2 cellular contexts compared by ENCODE assay signal in the genomic region with DNA sequence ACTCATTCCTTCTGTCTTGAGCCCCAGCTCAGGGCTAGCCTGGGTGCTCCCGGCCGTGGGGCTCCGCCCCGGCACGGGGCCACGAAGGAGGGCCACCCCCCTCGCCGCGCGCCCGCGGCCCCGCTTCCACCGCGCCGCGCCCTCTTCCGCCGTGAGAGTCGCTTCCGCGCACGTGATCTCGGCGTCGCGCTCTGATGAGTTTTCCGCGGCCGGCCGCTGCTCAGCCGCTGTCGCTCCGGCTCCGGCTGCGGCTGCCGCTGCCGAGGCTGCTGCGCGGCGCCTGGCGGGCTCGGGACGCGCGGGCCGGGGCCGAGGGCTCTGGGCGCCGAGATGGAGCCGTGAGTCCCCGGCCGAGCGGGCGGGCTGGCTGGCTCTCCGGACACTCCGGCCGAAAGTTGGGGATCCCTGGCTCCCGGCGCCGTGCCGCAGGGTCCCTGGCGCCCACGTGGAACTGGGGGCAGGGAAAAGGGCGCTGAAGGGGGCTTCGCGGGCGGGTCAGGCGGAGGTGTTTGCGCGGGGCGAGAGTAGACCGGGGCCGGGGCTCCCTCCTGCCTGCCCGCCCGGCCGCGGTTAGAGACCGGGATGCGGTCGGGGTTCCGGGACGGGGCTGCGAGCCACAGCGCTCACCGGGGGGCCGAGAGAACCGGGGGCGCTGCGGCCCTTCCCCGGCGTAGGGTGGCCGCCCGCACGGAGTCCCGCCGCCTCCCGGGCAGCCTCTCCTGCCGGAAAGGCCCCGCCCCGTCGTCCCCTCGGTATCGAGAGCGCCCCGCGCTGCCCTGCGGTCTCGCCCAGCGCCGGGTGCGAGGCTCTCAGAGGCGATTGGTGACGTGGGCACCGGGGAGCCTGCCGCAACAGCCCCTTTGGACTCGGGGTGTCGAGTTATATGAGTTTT.
TF ChIP-seq lines count a peak whose summit lies in the region.

A gene with protein sequence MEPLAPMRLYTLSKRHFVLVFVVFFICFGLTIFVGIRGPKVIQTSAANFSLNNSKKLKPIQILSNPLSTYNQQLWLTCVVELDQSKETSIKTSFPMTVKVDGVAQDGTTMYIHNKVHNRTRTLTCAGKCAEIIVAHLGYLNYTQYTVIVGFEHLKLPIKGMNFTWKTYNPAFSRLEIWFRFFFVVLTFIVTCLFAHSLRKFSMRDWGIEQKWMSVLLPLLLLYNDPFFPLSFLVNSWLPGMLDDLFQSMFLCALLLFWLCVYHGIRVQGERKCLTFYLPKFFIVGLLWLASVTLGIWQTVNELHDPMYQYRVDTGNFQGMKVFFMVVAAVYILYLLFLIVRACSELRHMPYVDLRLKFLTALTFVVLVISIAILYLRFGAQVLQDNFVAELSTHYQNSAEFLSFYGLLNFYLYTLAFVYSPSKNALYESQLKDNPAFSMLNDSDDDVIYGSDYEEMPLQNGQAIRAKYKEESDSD (plus strand): TSS at position 197 of the 892 bp plus-strand sequence. CDS start 134 bp downstream, at position 331.

TF ChIP-seq in GM23338, 12 proteins besides CTCF, POLR2A, EP300 and RAD21 (continues in another document):
- TF ChIP-seq, protein P1, sequence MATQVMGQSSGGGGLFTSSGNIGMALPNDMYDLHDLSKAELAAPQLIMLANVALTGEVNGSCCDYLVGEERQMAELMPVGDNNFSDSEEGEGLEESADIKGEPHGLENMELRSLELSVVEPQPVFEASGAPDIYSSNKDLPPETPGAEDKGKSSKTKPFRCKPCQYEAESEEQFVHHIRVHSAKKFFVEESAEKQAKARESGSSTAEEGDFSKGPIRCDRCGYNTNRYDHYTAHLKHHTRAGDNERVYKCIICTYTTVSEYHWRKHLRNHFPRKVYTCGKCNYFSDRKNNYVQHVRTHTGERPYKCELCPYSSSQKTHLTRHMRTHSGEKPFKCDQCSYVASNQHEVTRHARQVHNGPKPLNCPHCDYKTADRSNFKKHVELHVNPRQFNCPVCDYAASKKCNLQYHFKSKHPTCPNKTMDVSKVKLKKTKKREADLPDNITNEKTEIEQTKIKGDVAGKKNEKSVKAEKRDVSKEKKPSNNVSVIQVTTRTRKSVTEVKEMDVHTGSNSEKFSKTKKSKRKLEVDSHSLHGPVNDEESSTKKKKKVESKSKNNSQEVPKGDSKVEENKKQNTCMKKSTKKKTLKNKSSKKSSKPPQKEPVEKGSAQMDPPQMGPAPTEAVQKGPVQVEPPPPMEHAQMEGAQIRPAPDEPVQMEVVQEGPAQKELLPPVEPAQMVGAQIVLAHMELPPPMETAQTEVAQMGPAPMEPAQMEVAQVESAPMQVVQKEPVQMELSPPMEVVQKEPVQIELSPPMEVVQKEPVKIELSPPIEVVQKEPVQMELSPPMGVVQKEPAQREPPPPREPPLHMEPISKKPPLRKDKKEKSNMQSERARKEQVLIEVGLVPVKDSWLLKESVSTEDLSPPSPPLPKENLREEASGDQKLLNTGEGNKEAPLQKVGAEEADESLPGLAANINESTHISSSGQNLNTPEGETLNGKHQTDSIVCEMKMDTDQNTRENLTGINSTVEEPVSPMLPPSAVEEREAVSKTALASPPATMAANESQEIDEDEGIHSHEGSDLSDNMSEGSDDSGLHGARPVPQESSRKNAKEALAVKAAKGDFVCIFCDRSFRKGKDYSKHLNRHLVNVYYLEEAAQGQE (IDR thresholded peaks at IDR 0.05; ENCODE audit: unreplicated experiment): no peak
- TF ChIP-seq EZH2 (IDR thresholded peaks at IDR 0.05; ENCODE audit: low read depth, unreplicated experiment): no peak
- TF ChIP-seq NANOG (IDR thresholded peaks at IDR 0.05; ENCODE audit: borderline replicate concordance): no peak
- no peak for TF ChIP-seq EZH2phosphoT487 (IDR thresholded peaks at IDR 0.05; ENCODE audit: unreplicated experiment)
- TF ChIP-seq, protein P2, sequence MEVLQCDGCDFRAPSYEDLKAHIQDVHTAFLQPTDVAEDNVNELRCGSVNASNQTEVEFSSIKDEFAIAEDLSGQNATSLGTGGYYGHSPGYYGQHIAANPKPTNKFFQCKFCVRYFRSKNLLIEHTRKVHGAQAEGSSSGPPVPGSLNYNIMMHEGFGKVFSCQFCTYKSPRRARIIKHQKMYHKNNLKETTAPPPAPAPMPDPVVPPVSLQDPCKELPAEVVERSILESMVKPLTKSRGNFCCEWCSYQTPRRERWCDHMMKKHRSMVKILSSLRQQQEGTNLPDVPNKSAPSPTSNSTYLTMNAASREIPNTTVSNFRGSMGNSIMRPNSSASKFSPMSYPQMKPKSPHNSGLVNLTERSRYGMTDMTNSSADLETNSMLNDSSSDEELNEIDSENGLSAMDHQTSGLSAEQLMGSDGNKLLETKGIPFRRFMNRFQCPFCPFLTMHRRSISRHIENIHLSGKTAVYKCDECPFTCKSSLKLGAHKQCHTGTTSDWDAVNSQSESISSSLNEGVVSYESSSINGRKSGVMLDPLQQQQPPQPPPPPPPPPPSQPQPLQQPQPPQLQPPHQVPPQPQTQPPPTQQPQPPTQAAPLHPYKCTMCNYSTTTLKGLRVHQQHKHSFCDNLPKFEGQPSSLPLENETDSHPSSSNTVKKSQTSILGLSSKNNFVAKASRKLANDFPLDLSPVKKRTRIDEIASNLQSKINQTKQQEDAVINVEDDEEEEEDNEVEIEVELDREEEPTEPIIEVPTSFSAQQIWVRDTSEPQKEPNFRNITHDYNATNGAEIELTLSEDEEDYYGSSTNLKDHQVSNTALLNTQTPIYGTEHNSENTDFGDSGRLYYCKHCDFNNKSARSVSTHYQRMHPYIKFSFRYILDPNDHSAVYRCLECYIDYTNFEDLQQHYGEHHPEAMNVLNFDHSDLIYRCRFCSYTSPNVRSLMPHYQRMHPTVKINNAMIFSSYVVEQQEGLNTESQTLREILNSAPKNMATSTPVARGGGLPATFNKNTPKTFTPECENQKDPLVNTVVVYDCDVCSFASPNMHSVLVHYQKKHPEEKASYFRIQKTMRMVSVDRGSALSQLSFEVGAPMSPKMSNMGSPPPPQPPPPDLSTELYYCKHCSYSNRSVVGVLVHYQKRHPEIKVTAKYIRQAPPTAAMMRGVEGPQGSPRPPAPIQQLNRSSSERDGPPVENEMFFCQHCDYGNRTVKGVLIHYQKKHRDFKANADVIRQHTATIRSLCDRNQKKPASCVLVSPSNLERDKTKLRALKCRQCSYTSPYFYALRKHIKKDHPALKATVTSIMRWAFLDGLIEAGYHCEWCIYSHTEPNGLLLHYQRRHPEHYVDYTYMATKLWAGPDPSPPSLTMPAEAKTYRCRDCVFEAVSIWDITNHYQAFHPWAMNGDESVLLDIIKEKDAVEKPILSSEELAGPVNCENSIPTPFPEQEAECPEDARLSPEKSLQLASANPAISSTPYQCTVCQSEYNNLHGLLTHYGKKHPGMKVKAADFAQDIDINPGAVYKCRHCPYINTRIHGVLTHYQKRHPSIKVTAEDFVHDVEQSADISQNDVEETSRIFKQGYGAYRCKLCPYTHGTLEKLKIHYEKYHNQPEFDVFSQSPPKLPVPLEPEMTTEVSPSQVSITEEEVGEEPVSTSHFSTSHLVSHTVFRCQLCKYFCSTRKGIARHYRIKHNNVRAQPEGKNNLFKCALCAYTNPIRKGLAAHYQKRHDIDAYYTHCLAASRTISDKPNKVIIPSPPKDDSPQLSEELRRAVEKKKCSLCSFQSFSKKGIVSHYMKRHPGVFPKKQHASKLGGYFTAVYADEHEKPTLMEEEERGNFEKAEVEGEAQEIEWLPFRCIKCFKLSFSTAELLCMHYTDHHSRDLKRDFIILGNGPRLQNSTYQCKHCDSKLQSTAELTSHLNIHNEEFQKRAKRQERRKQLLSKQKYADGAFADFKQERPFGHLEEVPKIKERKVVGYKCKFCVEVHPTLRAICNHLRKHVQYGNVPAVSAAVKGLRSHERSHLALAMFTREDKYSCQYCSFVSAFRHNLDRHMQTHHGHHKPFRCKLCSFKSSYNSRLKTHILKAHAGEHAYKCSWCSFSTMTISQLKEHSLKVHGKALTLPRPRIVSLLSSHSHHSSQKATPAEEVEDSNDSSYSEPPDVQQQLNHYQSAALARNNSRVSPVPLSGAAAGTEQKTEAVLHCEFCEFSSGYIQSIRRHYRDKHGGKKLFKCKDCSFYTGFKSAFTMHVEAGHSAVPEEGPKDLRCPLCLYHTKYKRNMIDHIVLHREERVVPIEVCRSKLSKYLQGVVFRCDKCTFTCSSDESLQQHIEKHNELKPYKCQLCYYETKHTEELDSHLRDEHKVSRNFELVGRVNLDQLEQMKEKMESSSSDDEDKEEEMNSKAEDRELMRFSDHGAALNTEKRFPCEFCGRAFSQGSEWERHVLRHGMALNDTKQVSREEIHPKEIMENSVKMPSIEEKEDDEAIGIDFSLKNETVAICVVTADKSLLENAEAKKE (CRISPR knock-in tag; IDR thresholded peaks at IDR 0.05): no peak

TF ChIP-seq in SK-N-SH, 30 proteins besides CTCF, POLR2A, EP300 and RAD21 (continued from another document and continues in another):
- TF ChIP-seq, protein P3, sequence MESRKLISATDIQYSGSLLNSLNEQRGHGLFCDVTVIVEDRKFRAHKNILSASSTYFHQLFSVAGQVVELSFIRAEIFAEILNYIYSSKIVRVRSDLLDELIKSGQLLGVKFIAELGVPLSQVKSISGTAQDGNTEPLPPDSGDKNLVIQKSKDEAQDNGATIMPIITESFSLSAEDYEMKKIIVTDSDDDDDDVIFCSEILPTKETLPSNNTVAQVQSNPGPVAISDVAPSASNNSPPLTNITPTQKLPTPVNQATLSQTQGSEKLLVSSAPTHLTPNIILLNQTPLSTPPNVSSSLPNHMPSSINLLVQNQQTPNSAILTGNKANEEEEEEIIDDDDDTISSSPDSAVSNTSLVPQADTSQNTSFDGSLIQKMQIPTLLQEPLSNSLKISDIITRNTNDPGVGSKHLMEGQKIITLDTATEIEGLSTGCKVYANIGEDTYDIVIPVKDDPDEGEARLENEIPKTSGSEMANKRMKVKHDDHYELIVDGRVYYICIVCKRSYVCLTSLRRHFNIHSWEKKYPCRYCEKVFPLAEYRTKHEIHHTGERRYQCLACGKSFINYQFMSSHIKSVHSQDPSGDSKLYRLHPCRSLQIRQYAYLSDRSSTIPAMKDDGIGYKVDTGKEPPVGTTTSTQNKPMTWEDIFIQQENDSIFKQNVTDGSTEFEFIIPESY (IDR thresholded peaks at IDR 0.05; ENCODE audit: borderline replicate concordance, low read depth): peak; percentile 49; the same call in 1 of the 2 replicates
- TF ChIP-seq, protein P4, sequence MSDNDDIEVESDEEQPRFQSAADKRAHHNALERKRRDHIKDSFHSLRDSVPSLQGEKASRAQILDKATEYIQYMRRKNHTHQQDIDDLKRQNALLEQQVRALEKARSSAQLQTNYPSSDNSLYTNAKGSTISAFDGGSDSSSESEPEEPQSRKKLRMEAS (IDR thresholded peaks at IDR 0.05; ENCODE audit: low read depth): peak; percentile 85
- TF ChIP-seq, protein P1 (IDR thresholded peaks at IDR 0.05; ENCODE audit: low read depth, low read length): no peak
- TF ChIP-seq FOXJ3 (CRISPR knock-in tag; IDR thresholded peaks at IDR 0.05) (no peak), TAF1 (IDR thresholded peaks at IDR 0.05; ENCODE audit: borderline replicate concordance, low read depth, low read length) (peak; percentile 79), RFX5 (IDR thresholded peaks at IDR 0.05; ENCODE audit: low read length) (no peak), GABPA (IDR thresholded peaks at IDR 0.05; ENCODE audit: low read depth) (peak; percentile 71), RXRA (IDR thresholded peaks at IDR 0.05; ENCODE audit: borderline replicate concordance, low read depth) (no peak), JUND (IDR thresholded peaks at IDR 0.05) (no peak), TEAD4 (IDR thresholded peaks at IDR 0.05; ENCODE audit: borderline replicate concordance, insufficient read depth) (no peak), CHD2 (IDR thresholded peaks at IDR 0.05; ENCODE audit: low read length, partially characterized antibody) (no peak), MEF2A (IDR thresholded peaks at IDR 0.05; ENCODE audit: borderline replicate concordance, low read depth) (no peak), POLR2AphosphoS5 (IDR thresholded peaks at IDR 0.05; ENCODE audit: low read depth, low read length) (peak; percentile 63), NRF1 (IDR thresholded peaks at IDR 0.05; ENCODE audit: low read depth, low read length) (no peak), SIN3A (IDR thresholded peaks at IDR 0.05; ENCODE audit: borderline replicate concordance, low read depth, low read length) (peak; percentile 15; the same call in 1 of the 2 replicates), FOSL2 (IDR thresholded peaks at IDR 0.05; ENCODE audit: borderline replicate concordance, low read depth) (no peak)
- TF ChIP-seq, protein P5, sequence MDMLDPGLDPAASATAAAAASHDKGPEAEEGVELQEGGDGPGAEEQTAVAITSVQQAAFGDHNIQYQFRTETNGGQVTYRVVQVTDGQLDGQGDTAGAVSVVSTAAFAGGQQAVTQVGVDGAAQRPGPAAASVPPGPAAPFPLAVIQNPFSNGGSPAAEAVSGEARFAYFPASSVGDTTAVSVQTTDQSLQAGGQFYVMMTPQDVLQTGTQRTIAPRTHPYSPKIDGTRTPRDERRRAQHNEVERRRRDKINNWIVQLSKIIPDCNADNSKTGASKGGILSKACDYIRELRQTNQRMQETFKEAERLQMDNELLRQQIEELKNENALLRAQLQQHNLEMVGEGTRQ (IDR thresholded peaks at IDR 0.05; ENCODE audit: borderline replicate concordance, low read depth, low read length): peak; percentile 91
- TF ChIP-seq, protein P6, sequence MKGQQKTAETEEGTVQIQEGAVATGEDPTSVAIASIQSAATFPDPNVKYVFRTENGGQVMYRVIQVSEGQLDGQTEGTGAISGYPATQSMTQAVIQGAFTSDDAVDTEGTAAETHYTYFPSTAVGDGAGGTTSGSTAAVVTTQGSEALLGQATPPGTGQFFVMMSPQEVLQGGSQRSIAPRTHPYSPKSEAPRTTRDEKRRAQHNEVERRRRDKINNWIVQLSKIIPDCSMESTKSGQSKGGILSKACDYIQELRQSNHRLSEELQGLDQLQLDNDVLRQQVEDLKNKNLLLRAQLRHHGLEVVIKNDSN (IDR thresholded peaks at IDR 0.05; ENCODE audit: borderline replicate concordance, low read depth): peak; percentile 96
- TF ChIP-seq, protein P7, sequence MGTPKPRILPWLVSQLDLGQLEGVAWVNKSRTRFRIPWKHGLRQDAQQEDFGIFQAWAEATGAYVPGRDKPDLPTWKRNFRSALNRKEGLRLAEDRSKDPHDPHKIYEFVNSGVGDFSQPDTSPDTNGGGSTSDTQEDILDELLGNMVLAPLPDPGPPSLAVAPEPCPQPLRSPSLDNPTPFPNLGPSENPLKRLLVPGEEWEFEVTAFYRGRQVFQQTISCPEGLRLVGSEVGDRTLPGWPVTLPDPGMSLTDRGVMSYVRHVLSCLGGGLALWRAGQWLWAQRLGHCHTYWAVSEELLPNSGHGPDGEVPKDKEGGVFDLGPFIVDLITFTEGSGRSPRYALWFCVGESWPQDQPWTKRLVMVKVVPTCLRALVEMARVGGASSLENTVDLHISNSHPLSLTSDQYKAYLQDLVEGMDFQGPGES (IDR thresholded peaks at IDR 0.05; ENCODE audit: low read depth, low read length): no peak
